8 cellular contexts compared by ENCODE assay signal in the genomic region with DNA sequence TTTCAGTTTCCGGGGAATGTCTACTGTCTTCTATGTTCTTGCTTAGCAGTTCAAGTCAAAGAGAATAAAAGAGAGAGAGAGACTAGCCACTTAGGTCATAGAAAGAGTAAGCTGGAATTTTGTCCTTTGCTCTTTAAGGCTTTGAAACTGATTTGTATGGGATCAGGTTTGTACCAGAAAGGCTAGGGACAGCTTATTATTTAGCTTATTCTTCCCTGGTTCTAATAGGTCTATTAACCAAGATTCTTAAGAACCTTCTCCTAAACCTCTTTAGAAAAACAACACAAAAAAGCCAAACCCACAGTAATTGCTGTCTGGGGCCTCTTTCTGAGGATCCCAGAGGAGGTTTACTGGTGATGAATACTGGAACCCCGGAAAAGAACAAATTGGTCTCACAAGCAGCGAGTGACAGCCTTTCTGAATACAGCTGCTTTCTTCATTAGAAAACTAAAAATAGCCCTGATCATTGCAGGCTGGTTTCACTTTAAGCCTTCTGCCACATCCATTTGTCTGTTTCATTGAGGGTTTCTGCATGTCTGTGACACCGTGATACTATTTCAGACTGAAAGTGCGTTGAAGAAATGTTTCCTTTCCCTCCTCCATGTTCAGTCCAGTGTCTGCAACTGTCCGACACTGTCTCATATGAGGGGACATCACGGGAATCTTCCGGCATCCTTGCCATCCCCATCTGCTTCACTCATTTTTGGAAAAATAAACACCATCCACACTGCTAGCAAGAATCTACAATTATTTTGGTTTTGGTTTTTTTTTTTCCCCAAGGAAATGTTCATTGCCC.
DNase-seq lines count a peak whose midpoint lies in the region; ATAC-seq, FAIRE-seq and TF ChIP-seq lines count a peak whose summit lies in the region.

No MANE protein-coding gene starts in this region.

- no peak overlapping the region for H3K4me3 Mint-ChIP-seq in astrocyte (ENCODE audit: unreplicated experiment)

- DNase-seq in astrocyte (ENCODE audit: low read depth) (no peak), NCI-H510A treated with DMSO at 0.1 percent for 48 hours (lab: John Stamatoyannopoulos, UW) (no peak), BE2C (no peak), HepG2 (ENCODE audit: low spot score) (no peak)

- BruUV-seq in HepG2 (replicated peaks; lab: Mats Ljungman, UMichigan): no TSS peak

- no peak for TF ChIP-seq RAD21 in neural cell (conservative IDR thresholded peaks at IDR 0.05)
- TF ChIP-seq RAD21 in HepG2 (CRISPR knock-in tag; IDR thresholded peaks at IDR 0.05): no peak

- H3K9me3 ChIP-seq in astrocyte (ENCODE audit: insufficient read depth, low read depth, low read length) (no peaks in the 10 kb centered on the region), neural cell (ENCODE audit: low read length) (no peaks in the 10 kb centered on the region), BE2C (no peaks in the 10 kb centered on the region), HepG2 (ENCODE audit: low read length) (no peaks in the 10 kb centered on the region)

- FAIRE-seq in astrocyte (lab: Jason Lieb, UNC) (no peak), HepG2 (lab: Jason Lieb, UNC) (no peak)

- ATAC-seq in GM18907 (IDR thresholded peaks at IDR 0.05; ENCODE audit: unreplicated experiment): peak; percentile 78
- ATAC-seq in HG03064 (IDR thresholded peaks at IDR 0.05; ENCODE audit: low read depth, unreplicated experiment): peak; percentile 83
- ATAC-seq in HepG2: no peak

- H3K4me1 Mint-ChIP-seq in astrocyte (ENCODE audit: low read depth, unreplicated experiment): peaks cover 37% of the 10 kb centered on the region

- no peaks in the 10 kb centered on the region for H3K36me3 Mint-ChIP-seq in astrocyte (ENCODE audit: low read depth, unreplicated experiment)

- H3K36me3 ChIP-seq in ACC112 (ENCODE audit: insufficient read depth, low read length) (no peaks in the 10 kb centered on the region), astrocyte (ENCODE audit: insufficient read depth, low read length) (no peaks in the 10 kb centered on the region), neural cell (ENCODE audit: insufficient read depth, low read length) (no peaks in the 10 kb centered on the region), BE2C (no peaks in the 10 kb centered on the region), HepG2 (replicated peaks in 1 of 2; ENCODE audit: control insufficient read depth in 1 of 2, insufficient read depth in 2 of 2, low read length in 2 of 2) (no peaks in the 10 kb centered on the region)

- TF ChIP-seq EP300 in neural cell (conservative IDR thresholded peaks at IDR 0.05; ENCODE audit: poor library complexity, severe bottlenecking): no peak
- no peak for TF ChIP-seq EP300 in HepG2 (IDR thresholded peaks at IDR 0.05; ENCODE audit: low read depth in 2 of 2, low read length in 2 of 2)
- no peak for TF ChIP-seq EP300 in HepG2 (CRISPR knock-in tag; IDR thresholded peaks at IDR 0.05; ENCODE audit: borderline replicate concordance)

- H4K20me1 ChIP-seq in astrocyte (ENCODE audit: insufficient read depth, low read length): no peaks in the 10 kb centered on the region
- H4K20me1 ChIP-seq in neural cell (ENCODE audit: insufficient read depth): no peaks in the 10 kb centered on the region
- H4K20me1 ChIP-seq in HepG2 (ENCODE audit: insufficient read depth, low read length): no peaks in the 10 kb centered on the region

- H3K27ac ChIP-seq in ACC112 (ENCODE audit: low read depth, low read length) (no peak overlapping the region), astrocyte (ENCODE audit: low read depth, low read length) (no peak overlapping the region), neural cell (ENCODE audit: low read length) (peak overlapping the region; percentile 74), HepG2 (ENCODE audit: extremely low read length, insufficient read depth, low read length) (no peak overlapping the region)

- H3K27me3 Mint-ChIP-seq in astrocyte (ENCODE audit: low read depth, unreplicated experiment): no peaks in the 10 kb centered on the region

- no peaks in the 10 kb centered on the region for H3K27me3 ChIP-seq in ACC112 (ENCODE audit: insufficient read depth, low read length)
- no peaks in the 10 kb centered on the region for H3K27me3 ChIP-seq in astrocyte (ENCODE audit: insufficient read depth, low read length)
- no peaks in the 10 kb centered on the region for H3K27me3 ChIP-seq in neural cell (ENCODE audit: insufficient read depth, low read depth, low read length)
- H3K27me3 ChIP-seq in BE2C: no peaks in the 10 kb centered on the region
- H3K27me3 ChIP-seq in HepG2 (ENCODE audit: control insufficient read depth in 1 of 2, insufficient read depth in 2 of 2, low read length in 2 of 2): peaks cover 0 to 16% of the 10 kb centered on the region in 2 experiments; a peak in 2 of 5 replicates

- H3K9ac ChIP-seq in astrocyte (ENCODE audit: low read length) (no peak overlapping the region), neural cell (ENCODE audit: low read length) (peak overlapping the region; percentile 36), HepG2 (ENCODE audit: insufficient read depth, low read depth, low read length) (no peak overlapping the region)

- in situ Hi-C loops in HepG2 (cut with HindIII; ENCODE audit: extremely low pct_ligation_motif_present, low pct_unique_long_range_greater_than_20kb): no loop called here

- CTCF ChIA-PET in HepG2 (lab: Yijun Ruan, JAX; ENCODE audit: low intra/inter-chr PET ratio, low total read pairs): no interaction called here

- TF ChIP-seq CTCF in astrocyte (IDR thresholded peaks at IDR 0.05; ENCODE audit: insufficient read depth, low read depth, low read length) (no peak), neural cell (IDR thresholded peaks at IDR 0.05; ENCODE audit: poor library complexity, severe bottlenecking) (no peak), BE2C (IDR thresholded peaks at IDR 0.05; ENCODE audit: low read depth, low read length) (no peak), HepG2 (CRISPR knock-in tag; IDR thresholded peaks at IDR 0.05) (no peak)

- peak overlapping the region; percentile 27 for H3K27ac Mint-ChIP-seq in astrocyte (ENCODE audit: unreplicated experiment)

- H3K4me1 ChIP-seq in ACC112 (ENCODE audit: control insufficient read depth, insufficient read depth, low read length, unreplicated experiment) (peaks cover 7% of the 10 kb centered on the region), astrocyte (ENCODE audit: insufficient read depth, low read length) (peaks cover 11% of the 10 kb centered on the region), BE2C (no peaks in the 10 kb centered on the region), HepG2 (ENCODE audit: insufficient read depth, low read length) (no peaks in the 10 kb centered on the region)

- H3K4me3 ChIP-seq in ACC112 (ENCODE audit: low read depth, low read length) (peak overlapping the region; percentile 72), astrocyte (ENCODE audit: insufficient read depth, low read depth, low read length) (peak overlapping the region; percentile 37), neural cell (ENCODE audit: low read length) (peak overlapping the region; percentile 49), BE2C (ENCODE audit: low read depth, low read length) (no peak overlapping the region), HepG2 (replicated peaks in 1 of 3; ENCODE audit: insufficient read depth in 1 of 3, low read depth in 2 of 3, low read length in 3 of 3) (no peak overlapping the region)

- WGBS in HepG2 (ENCODE audit: low lambda C conversion rate): 65% methylated on average over 8 of the region's 8 CpGs

- peaks cover 1% of the 10 kb centered on the region for H3K9me3 Mint-ChIP-seq in astrocyte (ENCODE audit: unreplicated experiment)

- H2AFZ ChIP-seq in ACC112 (ENCODE audit: low read length, unreplicated experiment) (peak overlapping the region; percentile 94), astrocyte (ENCODE audit: low read depth, low read length) (peak overlapping the region; percentile 68), neural cell (ENCODE audit: low read depth, low read length) (peak overlapping the region; percentile 18), HepG2 (ENCODE audit: low read length) (no peak overlapping the region)

- no peaks in the 10 kb centered on the region for H3K9me2 ChIP-seq in neural cell (ENCODE audit: insufficient read depth, low read length)

- peak overlapping the region; percentile 73 for H3K4me2 ChIP-seq in astrocyte (ENCODE audit: low read length)
- peak overlapping the region; percentile 36 for H3K4me2 ChIP-seq in neural cell (ENCODE audit: low read length)
- H3K4me2 ChIP-seq in HepG2 (ENCODE audit: low read depth, low read length): no peak overlapping the region

- POLR2A ChIA-PET in HepG2 (lab: Yijun Ruan, JAX): no interaction called here

- no peaks in the 10 kb centered on the region for H3K79me2 ChIP-seq in ACC112 (ENCODE audit: control insufficient read depth, insufficient read depth, low read length, unreplicated experiment)
- no peaks in the 10 kb centered on the region for H3K79me2 ChIP-seq in astrocyte (ENCODE audit: insufficient read depth, low read length)
- H3K79me2 ChIP-seq in neural cell (replicated peaks; ENCODE audit: insufficient read depth, low read length): no peaks in the 10 kb centered on the region
- no peaks in the 10 kb centered on the region for H3K79me2 ChIP-seq in HepG2 (ENCODE audit: insufficient read depth, low read length)

- peaks cover 4% of the 10 kb centered on the region for H3F3A ChIP-seq in neural cell (ENCODE audit: insufficient read depth, low read length, poor library complexity, severe bottlenecking)

- TF ChIP-seq POLR2A in HepG2 (IDR thresholded peaks at IDR 0.05; ENCODE audit: insufficient read depth in 1 of 2, low read depth in 2 of 2, low read length in 2 of 2): no peak

- intact Hi-C loops in HepG2 (cut with micrococcal nuclease; ENCODE audit: unreplicated experiment): no loop called here

TF ChIP-seq in neural cell, 6 proteins besides CTCF, POLR2A, EP300 and RAD21:
- TF ChIP-seq MXI1 (conservative IDR thresholded peaks at IDR 0.05; ENCODE audit: poor library complexity, severe bottlenecking) (no peak), POLR2AphosphoS5 (IDR thresholded peaks at IDR 0.05) (peak; percentile 54), TAF1 (IDR thresholded peaks at IDR 0.05; ENCODE audit: low read depth) (no peak), SMC3 (conservative IDR thresholded peaks at IDR 0.05; ENCODE audit: poor library complexity) (no peak), EZH2 (IDR thresholded peaks at IDR 0.05; ENCODE audit: borderline replicate concordance, insufficient read depth, low read length, poor library complexity, severe bottlenecking) (no peak)

TF ChIP-seq in HepG2, 621 proteins besides CTCF, POLR2A, EP300 and RAD21 (continues in another document):
- TF ChIP-seq NR0B2 (CRISPR knock-in tag; IDR thresholded peaks at IDR 0.05) (no peak), HOXA9 (CRISPR knock-in tag; IDR thresholded peaks at IDR 0.05; ENCODE audit: borderline replicate concordance) (no peak), ZNF547 (CRISPR knock-in tag; IDR thresholded peaks at IDR 0.05) (no peak)

Comparison
In these comparisons a context has a peak if more than half of its experiments do, and no peak if none do; other contexts are left out.
1. H3K4me3 ChIP-seq: peak in ACC112 (single experiment), astrocyte (single experiment) and neural cell (single experiment); none in BE2C (single experiment) and HepG2 (0 of 3).